Comparison of ENCODE assay signal across 10 cellular contexts in the genomic region with DNA sequence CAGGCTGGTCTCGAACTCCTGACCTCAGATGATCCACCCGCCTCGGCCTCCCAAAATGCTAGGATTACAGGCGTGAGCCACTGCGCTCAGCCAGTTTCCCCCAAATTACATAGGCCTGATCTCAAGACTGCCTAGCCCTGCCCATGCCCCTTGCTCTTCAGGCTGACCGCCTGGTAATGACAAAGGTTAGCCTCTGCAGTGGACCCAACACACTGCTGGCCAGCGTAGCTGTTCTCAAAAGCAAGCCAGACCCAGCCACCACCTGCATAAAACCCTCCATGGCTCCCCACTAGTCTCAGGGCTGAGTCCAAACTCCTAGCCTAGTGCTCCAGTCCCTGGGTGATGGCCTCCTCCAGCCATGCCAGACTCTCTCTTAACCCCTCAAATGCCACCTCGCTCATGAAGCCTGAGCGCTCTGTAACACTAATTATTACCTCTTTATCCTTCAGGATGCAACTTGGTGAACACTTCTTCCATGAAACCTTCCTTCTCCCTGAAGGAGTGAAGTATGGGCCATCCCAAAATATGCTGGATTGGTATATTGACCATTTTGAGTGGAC. TPM values are rescaled to one million over a fixed set of nuclear protein-coding genes. Genes with fewer than 3 reads are reported as not detected.
DNase-seq lines count a peak whose midpoint lies in the region; ATAC-seq and TF ChIP-seq lines count a peak whose summit lies in the region.
"Had no signal": no experiment of that assay in that cellular context is flagged by ENCODE, and none has a peak within 500 bp of the region (broad histone marks: within the 10 kb centered on the region; RNA-seq: fewer than 3 reads in every experiment).

No MANE protein-coding gene starts in this region.

- H3K4me3 ChIP-seq in left lung (peak overlapping the region in 1 of 2 donors; percentile 6), thoracic aorta (peak overlapping the region; percentile 61)
- H3K4me3 ChIP-seq: thyroid gland had no signal

- H3K27ac ChIP-seq in left lung, result peak overlapping the region; percentile 46 to 87
- no peak overlapping the region for H3K27ac ChIP-seq in thoracic aorta

- H3K36me3 ChIP-seq in left lung (no peaks in the 10 kb centered on the region), thoracic aorta (no peaks in the 10 kb centered on the region)
- H3K36me3 ChIP-seq: thyroid gland had no signal

- TF ChIP-seq CTCF in left lung (IDR thresholded peaks at IDR 0.05) (no peak), thoracic aorta (IDR thresholded peaks at IDR 0.05) (no peak)

- H3K4me1 ChIP-seq in left lung, result peaks cover 8 to 61% of the 10 kb centered on the region in 2 donors
- H3K4me1 ChIP-seq in thoracic aorta (ENCODE audit: control insufficient read depth in 1 of 2, low read depth in 2 of 2), result peaks cover 14 to 41% of the 10 kb centered on the region in 2 donors

- H3K27ac Mint-ChIP-seq in activated naive CD8-positive, alpha-beta T cell, result peak overlapping the region; percentile 84

- intact Hi-C loops in left lung (cut with DNase I), result no loop called here

- no peaks in the 10 kb centered on the region for H3K9me3 Mint-ChIP-seq in activated T-cell treated with anti-CD3 and anti-CD28 coated beads, Interleukin-2, amount 50 U/mL, for 4 hours
- H3K9me3 Mint-ChIP-seq in activated naive CD8-positive, alpha-beta T cell (ENCODE audit: low read depth), result no peaks in the 10 kb centered on the region

- ATAC-seq in activated T-cell treated with anti-CD3 and anti-CD28 coated beads, Interleukin-2, amount 50 U/mL, for 4 hours, result no peak
- no peak for ATAC-seq in left lung
- no peak for ATAC-seq in thoracic aorta (ENCODE audit: insufficient number of reproducible peaks, low FRiP score, low read depth)

- H3K27me3 Mint-ChIP-seq in activated T-cell treated with anti-CD3 and anti-CD28 coated beads, Interleukin-2, amount 50 U/mL, for 4 hours (ENCODE audit: low read depth), result no peaks in the 10 kb centered on the region
- no peaks in the 10 kb centered on the region for H3K27me3 Mint-ChIP-seq in activated naive CD8-positive, alpha-beta T cell

- H3K4me3 Mint-ChIP-seq in activated T-cell treated with anti-CD3 and anti-CD28 coated beads, Interleukin-2, amount 50 U/mL, for 4 hours, result peak overlapping the region; percentile 67
- peak overlapping the region; percentile 74 for H3K4me3 Mint-ChIP-seq in activated naive CD8-positive, alpha-beta T cell

- no peaks in the 10 kb centered on the region for H3K27me3 ChIP-seq in left lung
- no peaks in the 10 kb centered on the region for H3K27me3 ChIP-seq in thoracic aorta (replicated peaks; ENCODE audit: insufficient read depth)
- H3K27me3 ChIP-seq: thyroid gland had no signal

- no peaks in the 10 kb centered on the region for H3K36me3 Mint-ChIP-seq in activated T-cell treated with anti-CD3 and anti-CD28 coated beads, Interleukin-2, amount 50 U/mL, for 4 hours (ENCODE audit: insufficient read depth)
- no peaks in the 10 kb centered on the region for H3K36me3 Mint-ChIP-seq in activated naive CD8-positive, alpha-beta T cell

- DNase-seq in activated T-cell treated with anti-CD3 and anti-CD28 coated beads, Interleukin-2, amount 50 U/mL, for 4 hours, result no peak
- DNase-seq in activated T-cell treated with anti-CD3 and anti-CD28 coated beads, Interleukin-2, amount 50 U/mL, for 1 hour, result no peak
- no peak for DNase-seq in left lung
- no peak for DNase-seq in thoracic aorta (ENCODE audit: low spot score)
- no peak for DNase-seq in AG08395 (ENCODE audit: low spot score)
- DNase-seq in HK-2 (ENCODE audit: unreplicated experiment), result no peak
- DNase-seq in DMS 273 treated with DMSO at 0.1 percent for 48 hours (lab: John Stamatoyannopoulos, UW), result no peak

- H3K9me3 ChIP-seq in left lung (no peaks in the 10 kb centered on the region), thoracic aorta (no peaks in the 10 kb centered on the region)
- H3K9me3 ChIP-seq: thyroid gland had no signal

- H3K4me1 Mint-ChIP-seq in activated T-cell treated with anti-CD3 and anti-CD28 coated beads, Interleukin-2, amount 50 U/mL, for 4 hours (ENCODE audit: low read depth), result peaks cover 67% of the 10 kb centered on the region
- H3K4me1 Mint-ChIP-seq in activated naive CD8-positive, alpha-beta T cell (ENCODE audit: low read depth), result peaks cover 66% of the 10 kb centered on the region

RNA-seq across cellular contexts. Expression of a gene that starts 0.8 kb away (rescaled TPM):
- not detected for total RNA-seq in activated T-cell treated with anti-CD3 and anti-CD28 coated beads, Interleukin-2, amount 50 U/mL, for 4 hours
- total RNA-seq in left lung (1 to 10 TPM in 1 of 2 donors, under 1 TPM in 1; 0.41 to 1.8 TPM), thoracic aorta (under 1 TPM in 1 of 2 donors, not detected in 1; 0.71 TPM)
- total RNA-seq: H4 had no signal

RNA-seq across cellular contexts. Expression of a gene that starts 2.7 kb away (rescaled TPM):
- under 1 TPM; 0.47 to 0.61 (median 0.49) TPM for total RNA-seq in activated T-cell treated with anti-CD3 and anti-CD28 coated beads, Interleukin-2, amount 50 U/mL, for 4 hours
- 1 to 10 TPM; 3.8 to 10.0 TPM for total RNA-seq in left lung
- 1 to 10 TPM; 3.5 to 4.5 TPM for total RNA-seq in thoracic aorta

RNA-seq across cellular contexts. Expression of a gene that starts 37.7 kb away (rescaled TPM):
- 10 to 100 TPM; 58.2 to 63.1 (median 61.3) TPM for total RNA-seq in activated T-cell treated with anti-CD3 and anti-CD28 coated beads, Interleukin-2, amount 50 U/mL, for 4 hours
- total RNA-seq in left lung (10 to 100 TPM; 66.1 to 70.4 TPM), thoracic aorta (100 to 1,000 TPM in 1 of 2 donors, 10 to 100 TPM in 1; 73.2 to 232 TPM)

Comparison
In these comparisons a context has a peak if more than half of its experiments do, and no peak if none do; other contexts are left out.
1. H3K27ac ChIP-seq: peak in left lung (2 of 2); none in thoracic aorta (0 of 2).